8 cellular contexts compared by ENCODE assay signal in genomic region chrX:54044126-54044876, GRCh38. TPM values are rescaled to one million over a fixed set of nuclear protein-coding genes. Genes with fewer than 3 reads are reported as not detected.
DNase-seq lines count a peak whose midpoint lies in the region; ATAC-seq and TF ChIP-seq lines count a peak whose summit lies in the region.

Gene PHF8, minus strand, starts transcription at chrX:54044473. Its CDS starts 1,745 bp downstream, at chrX:54042728.

- H3K4me3 Mint-ChIP-seq in H9, result peak within 1 kb of the TSS; percentile 92 to 97
- peak within 1 kb of the TSS; percentile 84 to 96 (median 94) for H3K4me3 Mint-ChIP-seq in naive thymus-derived CD4-positive, alpha-beta T cell
- peak within 1 kb of the TSS; percentile 95 for H3K4me3 Mint-ChIP-seq in stimulated activated memory B cell treated with anti-CD40 and anti-IgM and Interleukin-4, amounts not matched to agents 10 μg/mL and 1 μg/mL and 100 μg/mL, for 72 hours

- H2BK120ac ChIP-seq in H9 (ENCODE audit: low read depth, low read length, poor library complexity, severe bottlenecking), result no peak within 1 kb of the TSS

- peaks cover 7% of the 10 kb centered on the region for H3K23me2 ChIP-seq in H9 (ENCODE audit: insufficient read length, low read depth, low read length, poor library complexity, severe bottlenecking)

- H3K9me3 Mint-ChIP-seq in H9, result peaks cover 68 to 76% of the 10 kb centered on the region in 2 experiments
- H3K9me3 Mint-ChIP-seq in naive thymus-derived CD4-positive, alpha-beta T cell, result no peaks in the 10 kb centered on the region
- no peaks in the 10 kb centered on the region for H3K9me3 Mint-ChIP-seq in stimulated activated memory B cell treated with anti-CD40 and anti-IgM and Interleukin-4, amounts not matched to agents 10 μg/mL and 1 μg/mL and 100 μg/mL, for 72 hours

- H4K20me1 ChIP-seq in H9 (ENCODE audit: control insufficient read depth, insufficient read depth, insufficient read length), result no peaks in the 10 kb centered on the region
- no peaks in the 10 kb centered on the region for H4K20me1 ChIP-seq in fibroblast of lung (ENCODE audit: control insufficient read depth, extremely low read depth, insufficient read depth, low read length)

- H3K4ac ChIP-seq in H9 (ENCODE audit: low read depth, low read length), result no peak within 1 kb of the TSS

- peaks cover 3% of the 10 kb centered on the region; the same call in 1 of the 2 replicates for H3K4me1 ChIP-seq in H9 (ENCODE audit: insufficient read depth, low read length)
- H3K4me1 ChIP-seq in fibroblast of lung (ENCODE audit: control insufficient read depth, extremely low read depth, insufficient read depth, low read length), result no peaks in the 10 kb centered on the region
- peaks cover 9% of the 10 kb centered on the region in 2 donors for H3K4me1 ChIP-seq in naive thymus-derived CD4-positive, alpha-beta T cell (ENCODE audit: control insufficient read depth in 2 of 2, insufficient read depth in 2 of 2, low read length in 2 of 2)

- intact Hi-C loops in naive thymus-derived CD4-positive, alpha-beta T cell (cut with micrococcal nuclease), result loop anchor here (1.0 to 10.0 kb wide), 17 partner anchors 139 to 1673 kb away; partner anchors contain the start of genes FAM120C (in 2 of the 2), GNL3L (in 2 of the 2), KANTR (in 2 of the 2) and KDM5C (in 2 of the 2)

- peak within 1 kb of the TSS; percentile 78 for H3K56ac ChIP-seq in H9 (ENCODE audit: insufficient read length, low read depth, low read length)

- TF ChIP-seq CTCF in H9 (conservative IDR thresholded peaks at IDR 0.05) (no peak), fibroblast of lung (conservative IDR thresholded peaks at IDR 0.05 in 1 of 2, IDR thresholded peaks at IDR 0.05 in 1 of 2; ENCODE audit: low read depth in 1 of 2, low read length in 2 of 2) (no peak)

- peak within 1 kb of the TSS; percentile 73 for H3K9ac ChIP-seq in H9 (ENCODE audit: extremely low read depth, insufficient read length, low read length)
- H3K9ac ChIP-seq in fibroblast of lung (ENCODE audit: insufficient read depth, low read length), result peak within 1 kb of the TSS; percentile 86

- H3K27me3 ChIP-seq in H9 (ENCODE audit: insufficient read depth, low read length) (no peaks in the 10 kb centered on the region), fibroblast of lung (ENCODE audit: control insufficient read depth, insufficient read depth, low read length) (no peaks in the 10 kb centered on the region)
- H3K27me3 ChIP-seq in naive thymus-derived CD4-positive, alpha-beta T cell (ENCODE audit: control insufficient read depth in 2 of 2, insufficient read depth in 2 of 2, low read length in 2 of 2), result no peaks in the 10 kb centered on the region

- ATAC-seq in naive thymus-derived CD4-positive, alpha-beta T cell, result peak; percentile 90
- ATAC-seq in stimulated activated memory B cell treated with anti-CD40 and anti-IgM and Interleukin-4, amounts not matched to agents 10 μg/mL and 1 μg/mL and 100 μg/mL, for 72 hours, result peak; percentile 95

- no peak within 1 kb of the TSS for H3T11ph ChIP-seq in H9 (ENCODE audit: low read length)

- H4K5ac ChIP-seq in H9 (ENCODE audit: insufficient read length, low read depth, low read length), result peak within 1 kb of the TSS; percentile 37

- H3K18ac ChIP-seq in H9 (ENCODE audit: insufficient read length, low read depth, low read length), result peak within 1 kb of the TSS; percentile 73

- no peak within 1 kb of the TSS for H4K8ac ChIP-seq in H9 (replicated peaks; ENCODE audit: insufficient read length, low read depth, low read length)

- no CpG with 5 or more reads among the region's 66 CpGs for WGBS in H9 (ENCODE audit: extremely low coverage, insufficient read length, low lambda C conversion rate)

- H3K27ac ChIP-seq in H9 (ENCODE audit: insufficient read length, low read depth, low read length) (peak within 1 kb of the TSS; percentile 97), fibroblast of lung (ENCODE audit: insufficient read depth, low read length) (peak within 1 kb of the TSS; percentile 85)
- H3K27ac ChIP-seq in naive thymus-derived CD4-positive, alpha-beta T cell (ENCODE audit: low read depth, low read length), result peak within 1 kb of the TSS; percentile 95

- H3K4me1 Mint-ChIP-seq in H9, result peaks cover 22 to 32% of the 10 kb centered on the region in 2 experiments
- H3K4me1 Mint-ChIP-seq in naive thymus-derived CD4-positive, alpha-beta T cell, result peaks cover 8 to 33% (median 17%) of the 10 kb centered on the region in 7 donors
- H3K4me1 Mint-ChIP-seq in stimulated activated memory B cell treated with anti-CD40 and anti-IgM and Interleukin-4, amounts not matched to agents 10 μg/mL and 1 μg/mL and 100 μg/mL, for 72 hours, result peaks cover 5% of the 10 kb centered on the region

- H3K79me2 ChIP-seq in H9 (ENCODE audit: insufficient read depth, low read length) (no peaks in the 10 kb centered on the region), fibroblast of lung (ENCODE audit: control insufficient read depth, insufficient read depth, low read length) (no peaks in the 10 kb centered on the region)

- no peak within 1 kb of the TSS for H2BK12ac ChIP-seq in H9 (ENCODE audit: insufficient read length, low read depth, low read length)

- H2BK15ac ChIP-seq in H9 (ENCODE audit: low read depth, low read length), result no peak within 1 kb of the TSS

- peak; percentile 92 for DNase-seq in EL
- peak; percentile 94 for DNase-seq in H9
- peak; percentile 96 for DNase-seq in M059J (ENCODE audit: low read depth)
- DNase-seq in SHP77 (lab: John Stamatoyannopoulos, UW), result peak; percentile 99
- peak; percentile 88 for DNase-seq in activated T-helper 9 cell treated with anti-CD3 and anti-CD28 coated beads, Interleukin-2, amount 50 U/mL, for 16 hours (ENCODE audit: low read depth)
- peak; percentile 94 for DNase-seq in fibroblast of lung (ENCODE audit: low read depth in 2 of 2)
- DNase-seq in naive thymus-derived CD4-positive, alpha-beta T cell, result peak; percentile 84 to 96 (median 94)

- CTCF ChIA-PET in naive thymus-derived CD4-positive, alpha-beta T cell (lab: Charles Lee), result interaction anchor here (1.2 kb wide), 1 partner anchor 360 kb away, joined by 3 read pairs; no protein-coding TSS in a partner anchor

- peaks cover 2% of the 10 kb centered on the region; the same call in 1 of the 2 replicates for H3K27me3 Mint-ChIP-seq in H9 (ENCODE audit: low read depth)
- H3K27me3 Mint-ChIP-seq in naive thymus-derived CD4-positive, alpha-beta T cell, result no peaks in the 10 kb centered on the region
- no peaks in the 10 kb centered on the region for H3K27me3 Mint-ChIP-seq in stimulated activated memory B cell treated with anti-CD40 and anti-IgM and Interleukin-4, amounts not matched to agents 10 μg/mL and 1 μg/mL and 100 μg/mL, for 72 hours

- H3K27ac Mint-ChIP-seq in H9, result peak within 1 kb of the TSS; percentile 99 to 100 (median 99)
- H3K27ac Mint-ChIP-seq in naive thymus-derived CD4-positive, alpha-beta T cell, result peak within 1 kb of the TSS; percentile 93 to 99 (median 97)
- H3K27ac Mint-ChIP-seq in stimulated activated memory B cell treated with anti-CD40 and anti-IgM and Interleukin-4, amounts not matched to agents 10 μg/mL and 1 μg/mL and 100 μg/mL, for 72 hours, result peak within 1 kb of the TSS; percentile 98

- peak within 1 kb of the TSS; percentile 32 for H2BK5ac ChIP-seq in H9 (ENCODE audit: insufficient read length, low read length)

- H2AK5ac ChIP-seq in H9 (ENCODE audit: insufficient read length, low read length), result no peak within 1 kb of the TSS

- peak within 1 kb of the TSS; percentile 85 for H3K14ac ChIP-seq in H9 (ENCODE audit: insufficient read depth, low read length)

- H3K36me3 Mint-ChIP-seq in H9 (ENCODE audit: insufficient read depth in 1 of 3, low read depth in 3 of 3), result peaks cover 24 to 28% (median 26%) of the 10 kb centered on the region in 3 experiments
- peaks cover 0 to 10% (median 0%) of the 10 kb centered on the region in 5 donors for H3K36me3 Mint-ChIP-seq in naive thymus-derived CD4-positive, alpha-beta T cell
- H3K36me3 Mint-ChIP-seq in stimulated activated memory B cell treated with anti-CD40 and anti-IgM and Interleukin-4, amounts not matched to agents 10 μg/mL and 1 μg/mL and 100 μg/mL, for 72 hours, result peaks cover 8% of the 10 kb centered on the region

- H3K9me3 ChIP-seq in H9 (ENCODE audit: control insufficient read depth, low read depth, low read length) (peaks cover 38% of the 10 kb centered on the region), fibroblast of lung (ENCODE audit: control insufficient read depth, insufficient read depth, low read depth, low read length) (no peaks in the 10 kb centered on the region)
- no peaks in the 10 kb centered on the region for H3K9me3 ChIP-seq in naive thymus-derived CD4-positive, alpha-beta T cell (ENCODE audit: control insufficient read depth in 2 of 3, low read length in 3 of 3)

- no peaks in the 10 kb centered on the region for H3K36me3 ChIP-seq in fibroblast of lung (ENCODE audit: control insufficient read depth, insufficient read depth, low read length)
- H3K36me3 ChIP-seq in naive thymus-derived CD4-positive, alpha-beta T cell (ENCODE audit: control insufficient read depth in 2 of 3, insufficient read depth in 3 of 3, low read length in 3 of 3), result no peaks in the 10 kb centered on the region

- no peak within 1 kb of the TSS for H2AFZ ChIP-seq in H9 (ENCODE audit: low read length)
- peak within 1 kb of the TSS; percentile 75 for H2AFZ ChIP-seq in fibroblast of lung (ENCODE audit: low read length)

- POLR2A ChIA-PET in naive thymus-derived CD4-positive, alpha-beta T cell (lab: Charles Lee), result interaction anchor here (0.7 to 4.2 kb wide), 13 partner anchors 15 to 1445 kb away, joined by 3 to 31 read pairs (median 4); partner anchors contain the start of genes FAM120C, GNL3L, RIBC1 and SMC1A

- H3K4me2 ChIP-seq in H9 (ENCODE audit: insufficient read depth, insufficient read length, low read length), result peak within 1 kb of the TSS; percentile 89
- H3K4me2 ChIP-seq in fibroblast of lung (ENCODE audit: extremely low read depth, insufficient read depth, low read length), result peak within 1 kb of the TSS; percentile 87

- no peak within 1 kb of the TSS for H3K23ac ChIP-seq in H9 (ENCODE audit: insufficient read length, low read depth, low read length)

- peak within 1 kb of the TSS; percentile 45 to 77 (median 73) for H3K4me3 ChIP-seq in fibroblast of lung (replicated peaks in 1 of 4; ENCODE audit: control extremely low read depth in 1 of 4, insufficient read depth in 1 of 4, low read depth in 3 of 4, low read length in 4 of 4)
- H3K4me3 ChIP-seq in naive thymus-derived CD4-positive, alpha-beta T cell (ENCODE audit: low read length), result peak within 1 kb of the TSS; percentile 80

- H3K79me1 ChIP-seq in H9 (ENCODE audit: insufficient read depth, low read depth, low read length, poor library complexity, severe bottlenecking), result no peaks in the 10 kb centered on the region

- H4K91ac ChIP-seq in H9 (ENCODE audit: insufficient read length, low read depth, low read length), result no peak within 1 kb of the TSS

- H2BK20ac ChIP-seq in H9 (ENCODE audit: low read depth, low read length, poor library complexity, severe bottlenecking), result no peak within 1 kb of the TSS

RNA-seq across cellular contexts. Expression of gene PHF8, which starts in this region (rescaled TPM):
- total RNA-seq in H9 (2021), result 38.9 and 45.2 TPM in 2 replicates
- 8.4 and 17.4 TPM in 2 replicates for total RNA-seq in M059J (2014; rRNA removed; shearing (Covaris generic))
- 10.8 and 16.7 TPM in 2 replicates for total RNA-seq in fibroblast of lung
- 7.0 and 7.8 TPM in 2 replicates for polyA plus RNA-seq in fibroblast of lung
- polyA plus RNA-seq in fibroblast of lung (2012), result 6.1 and 7.4 TPM in 2 replicates
- 15.3 and 31.8 TPM in 2 replicates for polyA minus RNA-seq in fibroblast of lung (ENCODE audit: low replicate concordance)
- total RNA-seq in naive thymus-derived CD4-positive, alpha-beta T cell, result 10 to 100 TPM; 48.5 to 80.2 (median 54.5) TPM
- 10 to 100 TPM; 11.7 to 20.5 TPM for polyA plus RNA-seq in naive thymus-derived CD4-positive, alpha-beta T cell

Comparison
In these comparisons a context has a peak if more than half of its experiments do, and no peak if none do; other contexts are left out.
1. Peak in every context shown above with its lines: DNase-seq, ATAC-seq, H3K4me3 ChIP-seq and H3K27ac ChIP-seq.